In genomic region chr12:22083167-22083566, GRCh38 we compare ENCODE assay signal across 8 cellular contexts. TPM values are rescaled to one million over a fixed set of nuclear protein-coding genes. Genes with fewer than 3 reads are reported as not detected.
DNase-seq lines count a peak whose midpoint lies in the region; ATAC-seq and TF ChIP-seq lines count a peak whose summit lies in the region.

No MANE protein-coding gene starts in this region.

- no peaks in the 10 kb centered on the region for H3K9me2 ChIP-seq in HCT116 (ENCODE audit: insufficient read depth)
- no peaks in the 10 kb centered on the region for H3K9me2 ChIP-seq in SK-N-SH

- H3K4me3 ChIP-seq in CD8-positive, alpha-beta T cell (ENCODE audit: low read depth, low read length): no peak overlapping the region
- H3K4me3 ChIP-seq in HCT116 (replicated peaks in 1 of 2; ENCODE audit: low read depth in 1 of 2, low read length in 2 of 2) (no peak overlapping the region), SK-N-SH (ENCODE audit: low read depth in 2 of 2, low read length in 1 of 2) (no peak overlapping the region), fibroblast of mammary gland (ENCODE audit: control insufficient read depth, low read depth, low read length) (no peak overlapping the region), HAP-1 (no peak overlapping the region)

- no peaks in the 10 kb centered on the region for H3K79me2 ChIP-seq in HCT116 (ENCODE audit: insufficient read depth, low read length)
- H3K79me2 ChIP-seq in SK-N-SH (ENCODE audit: insufficient read depth): no peaks in the 10 kb centered on the region

- intact Hi-C loops in CD8-positive, alpha-beta T cell (cut with DNase I, micrococcal nuclease): loop anchor here (1.0 to 5.0 kb wide), 5 partner anchors 89 to 377 kb away; partner anchors contain the start of gene ST8SIA1 (in 1 of the 2)
- intact Hi-C loops in HCT116 (cut with micrococcal nuclease): loop anchor here (1.0 to 10.0 kb wide), 3 partner anchors 360 to 582 kb away; no protein-coding TSS in a partner anchor

- ATAC-seq in CD8-positive, alpha-beta T cell: peak; percentile 49
- ATAC-seq in HCT116 (peak; percentile 44; the same call in 1 of the 2 replicates), HG03196 (IDR thresholded peaks at IDR 0.05; ENCODE audit: unreplicated experiment) (no peak)

- no TSS peak for BruUV-seq in HCT116 (replicated peaks; lab: Mats Ljungman, UMichigan)

- no peaks in the 10 kb centered on the region for H3K9me3 ChIP-seq in CD8-positive, alpha-beta T cell (ENCODE audit: low read length)
- H3K9me3 ChIP-seq in HCT116 (ENCODE audit: control insufficient read depth in 1 of 2, insufficient read depth in 1 of 2, low read depth in 1 of 2, low read length in 2 of 2) (no peaks in the 10 kb centered on the region), SK-N-SH (no peaks in the 10 kb centered on the region), HAP-1 (no peaks in the 10 kb centered on the region)

- peak; percentile 47 for TF ChIP-seq CTCF in CD8-positive, alpha-beta T cell (IDR thresholded peaks at IDR 0.05)
- peak; percentile 13 to 59 (median 42); a peak in 4 of 6 replicates for TF ChIP-seq CTCF in HCT116 (IDR thresholded peaks at IDR 0.05 in 2 of 3, conservative IDR thresholded peaks at IDR 0.05 in 1 of 3; ENCODE audit: borderline replicate concordance in 1 of 3, insufficient read depth in 1 of 3, low read depth in 2 of 3, low read length in 2 of 3)
- peak; percentile 59 for TF ChIP-seq CTCF in SK-N-SH (IDR thresholded peaks at IDR 0.05)
- peak; percentile 48 for TF ChIP-seq CTCF in fibroblast of mammary gland (conservative IDR thresholded peaks at IDR 0.05; ENCODE audit: control insufficient read depth, insufficient read depth, low read depth, low read length)

- H3K9ac ChIP-seq in HCT116 (ENCODE audit: low read length) (no peak overlapping the region), SK-N-SH (no peak overlapping the region)

- no peaks in the 10 kb centered on the region for H3K9me3 Mint-ChIP-seq in CD8-positive, alpha-beta T cell

- H3K4me2 ChIP-seq in HCT116 (ENCODE audit: low read length) (no peak overlapping the region), SK-N-SH (no peak overlapping the region)

- H3K4me1 Mint-ChIP-seq in CD8-positive, alpha-beta T cell (ENCODE audit: low read depth): no peaks in the 10 kb centered on the region

- H3K36me3 ChIP-seq in CD8-positive, alpha-beta T cell (ENCODE audit: insufficient read depth, low read length): no peaks in the 10 kb centered on the region
- H3K36me3 ChIP-seq in HCT116 (ENCODE audit: control insufficient read depth in 1 of 2, insufficient read depth in 2 of 2, low read length in 2 of 2) (no peaks in the 10 kb centered on the region), SK-N-SH (replicated peaks in 1 of 2; ENCODE audit: control insufficient read depth in 1 of 2, insufficient read depth in 2 of 2, low read length in 1 of 2) (no peaks in the 10 kb centered on the region), HAP-1 (replicated peaks) (no peaks in the 10 kb centered on the region)

- H3K27ac Mint-ChIP-seq in CD8-positive, alpha-beta T cell: no peak overlapping the region

- no peaks in the 10 kb centered on the region for H3K4me1 ChIP-seq in CD8-positive, alpha-beta T cell (ENCODE audit: insufficient read depth, low read length)
- no peaks in the 10 kb centered on the region for H3K4me1 ChIP-seq in HCT116 (ENCODE audit: control insufficient read depth in 1 of 2, insufficient read depth in 2 of 2, low read length in 2 of 2)
- no peaks in the 10 kb centered on the region for H3K4me1 ChIP-seq in SK-N-SH (ENCODE audit: control insufficient read depth in 1 of 2, insufficient read depth in 2 of 2, low read depth in 1 of 2, low read length in 1 of 2)
- no peaks in the 10 kb centered on the region for H3K4me1 ChIP-seq in HAP-1

- in situ Hi-C loops in HAP-1 (cut with MboI; ENCODE audit: low sequenced_read_pairs): loop anchor here (25.0 kb wide), 1 partner anchor 354 kb away; no protein-coding TSS in a partner anchor

- H3K27me3 Mint-ChIP-seq in CD8-positive, alpha-beta T cell (ENCODE audit: low read depth): no peaks in the 10 kb centered on the region

- DNase-seq in CD8-positive, alpha-beta T cell: peak in 2 of 7 experiments; percentile 13 to 33
- peak; percentile 12 for DNase-seq in HCT116 (ENCODE audit: low read depth, low spot score)
- no peak for DNase-seq in SK-N-SH
- DNase-seq in fibroblast of mammary gland (ENCODE audit: low read depth): peak; percentile 49
- DNase-seq in renal cortical epithelial cell (ENCODE audit: low read depth): peak; percentile 29
- DNase-seq in DMS153 (lab: John Stamatoyannopoulos, UW): no peak
- DNase-seq in HAP-1 (ENCODE audit: low spot score in 2 of 2): no peak

- CTCF ChIA-PET in CD8-positive, alpha-beta T cell (lab: Charles Lee): interaction anchor here (0.7 to 2.7 kb wide), 20 partner anchors 11 to 396 kb away, joined by 3 to 15 read pairs (median 6); no protein-coding TSS in a partner anchor
- CTCF ChIA-PET in HCT116 (lab: Charles Lee): interaction anchor here (0.6 to 1.7 kb wide), 14 partner anchors 23 to 587 kb away, joined by 3 to 12 read pairs (median 6); no protein-coding TSS in a partner anchor
- CTCF ChIA-PET in SK-N-SH (lab: Yijun Ruan, JAX): interaction anchor here (0.7 to 2.8 kb wide), 12 partner anchors 9 to 381 kb away, joined by 3 to 13 read pairs (median 3); no protein-coding TSS in a partner anchor

- no peak overlapping the region for H3K4me3 Mint-ChIP-seq in CD8-positive, alpha-beta T cell

- no peaks in the 10 kb centered on the region for H3K36me3 Mint-ChIP-seq in CD8-positive, alpha-beta T cell

- TF ChIP-seq POLR2A in HCT116 (IDR thresholded peaks at IDR 0.05; ENCODE audit: borderline replicate concordance, extremely low read depth, insufficient read depth, insufficient read length): no peak

- RAD21 ChIA-PET in HCT116 (lab: Charles Lee; ENCODE audit: low non-redundant PET in 1 of 2, low total read pairs in 2 of 2, uncharacterized antibody in 2 of 2, unreplicated experiment in 2 of 2): no interaction called here

- TF ChIP-seq RAD21 in HCT116 (IDR thresholded peaks at IDR 0.05; ENCODE audit: low read depth) (peak; percentile 72), SK-N-SH (IDR thresholded peaks at IDR 0.05; ENCODE audit: low read length) (peak; percentile 68)

- POLR2A ChIA-PET in CD8-positive, alpha-beta T cell (lab: Charles Lee): no interaction called here
- POLR2A ChIA-PET in HCT116 (lab: Charles Lee) (no interaction called here), SK-N-SH (lab: Yijun Ruan, JAX) (no interaction called here)

- H4K20me1 ChIP-seq in HCT116 (ENCODE audit: insufficient read depth) (no peaks in the 10 kb centered on the region), SK-N-SH (ENCODE audit: insufficient read depth) (no peaks in the 10 kb centered on the region)

- no peak overlapping the region for H3K27ac ChIP-seq in CD8-positive, alpha-beta T cell (ENCODE audit: low read depth, low read length)
- H3K27ac ChIP-seq in HCT116 (ENCODE audit: low read depth, low read length) (no peak overlapping the region), SK-N-SH (ENCODE audit: low read depth in 2 of 2, low read length in 1 of 2) (no peak overlapping the region)

- TF ChIP-seq EP300 in SK-N-SH (IDR thresholded peaks at IDR 0.05; ENCODE audit: borderline replicate concordance in 1 of 2, low read depth in 1 of 2, low read length in 1 of 2): no peak

- no peaks in the 10 kb centered on the region for H3F3A ChIP-seq in SK-N-SH (replicated peaks; ENCODE audit: insufficient read depth)

- H3K27me3 ChIP-seq in CD8-positive, alpha-beta T cell (ENCODE audit: insufficient read depth, low read length): no peaks in the 10 kb centered on the region
- H3K27me3 ChIP-seq in HCT116 (ENCODE audit: insufficient read depth, low read length) (no peaks in the 10 kb centered on the region), SK-N-SH (ENCODE audit: insufficient read depth) (peaks cover 6% of the 10 kb centered on the region; the same call in 1 of the 2 replicates), HAP-1 (ENCODE audit: low read depth) (no peaks in the 10 kb centered on the region)

- H2AFZ ChIP-seq in HCT116 (ENCODE audit: low read depth, low read length, poor library complexity, severe bottlenecking) (no peak overlapping the region), SK-N-SH (ENCODE audit: low read depth) (no peak overlapping the region)

TF ChIP-seq in HCT116, 20 proteins besides CTCF, POLR2A, EP300 and RAD21 (continues in another document):
- no peak for TF ChIP-seq FOSL1 (IDR thresholded peaks at IDR 0.05; ENCODE audit: low read depth)
- TF ChIP-seq MAX (IDR thresholded peaks at IDR 0.05): no peak

TF ChIP-seq in SK-N-SH, 30 proteins besides CTCF, POLR2A, EP300 and RAD21:
- TF ChIP-seq SMC3 (IDR thresholded peaks at IDR 0.05; ENCODE audit: low read depth, low read length) (peak; percentile 32), POLR2AphosphoS5 (IDR thresholded peaks at IDR 0.05; ENCODE audit: low read depth, low read length) (no peak)

RNA-seq across cellular contexts. Expression of gene CMAS, which starts 37.1 kb away (rescaled TPM):
- total RNA-seq in CD8-positive, alpha-beta T cell: 1 to 10 TPM; 4.4 to 7.7 TPM
- total RNA-seq in HCT116 (2021; ENCODE audit: unreplicated experiment): 36.1 TPM
- 14.2 and 21.3 TPM in 2 replicates for polyA plus RNA-seq in HCT116 (2012)
- 16.0 and 18.0 TPM in 2 replicates for polyA plus RNA-seq in SK-N-SH (2012; rRNA removed)
- polyA plus RNA-seq in SK-N-SH (2012; cell fraction: cytosol; rRNA removed): 24.5 and 35.5 TPM in 2 replicates
- 5.8 and 10.9 TPM in 2 replicates for polyA plus RNA-seq in SK-N-SH (2012; cell fraction: nucleus; rRNA removed)
- total RNA-seq in renal cortical epithelial cell: 35.1 and 40.1 TPM in 2 replicates

Comparison
In these comparisons a context has a peak if more than half of its experiments do, and no peak if none do; other contexts are left out.
1. DNase-seq: peak in HCT116 (single experiment), fibroblast of mammary gland (single experiment) and renal cortical epithelial cell (single experiment); none in SK-N-SH (single experiment), DMS153 (single experiment) and HAP-1 (0 of 2).
2. Peak in every context shown above with its lines, with median percentiles within 50 percentile points of each other: CTCF ChIP-seq.